Comparison of ENCODE assay signal across 1 cellular context in the genomic region with DNA sequence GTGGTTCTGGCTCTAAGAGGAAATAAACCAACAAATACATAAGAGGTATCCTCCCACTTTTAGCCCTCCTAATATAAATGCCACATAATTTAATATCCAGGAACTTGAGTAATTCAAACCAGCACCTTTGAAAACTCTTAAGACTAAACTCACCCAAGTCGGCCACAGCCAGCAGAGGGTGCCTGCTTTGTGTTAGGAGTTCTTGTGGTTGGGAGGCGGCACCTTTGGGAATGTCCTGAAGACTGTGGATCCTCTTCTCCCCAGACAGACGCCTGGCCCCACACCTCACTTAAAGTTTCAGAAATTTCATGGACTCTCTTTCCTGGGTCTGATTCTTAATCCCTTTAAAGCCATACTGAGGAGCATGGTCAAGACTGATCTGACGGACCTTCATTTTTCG.
TF ChIP-seq lines count a peak whose summit lies in the region.

No MANE protein-coding gene starts in this region.

TF ChIP-seq in WTC11, 78 proteins besides CTCF, POLR2A, EP300 and RAD21 (continued from another document):
- TF ChIP-seq ZSCAN18 (CRISPR knock-in tag; IDR thresholded peaks at IDR 0.05), result no peak
